In the genomic region with DNA sequence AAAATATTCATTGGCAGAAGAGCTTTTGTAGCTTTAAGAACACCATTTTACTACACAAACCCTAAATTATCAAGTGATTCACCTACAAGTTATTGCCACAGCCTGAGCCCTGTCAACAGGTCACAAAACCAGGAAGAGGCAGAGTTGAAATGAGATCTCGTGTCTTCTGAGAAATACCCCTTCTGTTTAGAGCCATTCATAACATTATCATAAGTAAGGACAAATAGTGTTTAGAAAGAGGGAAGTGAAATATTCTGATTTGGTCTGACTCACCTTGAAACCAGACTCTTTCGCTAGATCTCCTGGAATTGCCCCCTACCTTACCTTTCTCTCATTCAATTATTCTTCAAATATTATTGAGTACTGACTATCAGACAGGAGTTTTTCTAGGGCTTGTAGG, we compare ENCODE assay signal across 14 cellular contexts. TPM values are rescaled to one million over a fixed set of nuclear protein-coding genes. Genes with fewer than 3 reads are reported as not detected.
A peak's percentile ranks its signal among the peaks of the same experiment; 100 is the strongest.
DNase-seq lines count a peak whose midpoint lies in the region; ATAC-seq lines count a peak whose summit lies in the region.
"Had no signal": no experiment of that assay in that cellular context is flagged by ENCODE, and none has a peak within 500 bp of the region (broad histone marks: within the 10 kb centered on the region; RNA-seq: fewer than 3 reads in every experiment).

No MANE protein-coding gene starts in this region.

- H3K4ac ChIP-seq in trophoblast cell (ENCODE audit: low read depth, low read length) = no peak overlapping the region

- H3K18ac ChIP-seq in trophoblast cell (ENCODE audit: low read length) = no peak overlapping the region

- intact Hi-C loops in activated CD4-positive, alpha-beta T cell treated with anti-CD3 and anti-CD28 coated beads, Interleukin-2, amount 10 ng/mL, durations not matched to agents 24 days and 14 days (cut with micrococcal nuclease) = no loop called here

- no peaks in the 10 kb centered on the region for H3K79me1 ChIP-seq in trophoblast cell (ENCODE audit: low read length)

- no peak overlapping the region for H3K4me2 ChIP-seq in trophoblast cell (ENCODE audit: low read length)

- ATAC-seq in GM21786 (IDR thresholded peaks at IDR 0.05; ENCODE audit: unreplicated experiment) (peak; percentile 96), HG03378 (IDR thresholded peaks at IDR 0.05; ENCODE audit: unreplicated experiment) (peak; percentile 96)
- ATAC-seq: PC-3 had no signal

- no peak overlapping the region for H3K14ac ChIP-seq in trophoblast cell (ENCODE audit: low read length)

- H3K23ac ChIP-seq in trophoblast cell (ENCODE audit: low read length) = no peak overlapping the region

- no peaks in the 10 kb centered on the region for H3K27me3 ChIP-seq in trophoblast cell (ENCODE audit: insufficient read depth, low read length)

- H3K4me1 Mint-ChIP-seq in activated CD4-positive, alpha-beta T cell treated with anti-CD3 and anti-CD28 coated beads, Interleukin-2, amount 10 ng/mL, durations not matched to agents 24 days and 14 days = no peaks in the 10 kb centered on the region
- H3K4me1 Mint-ChIP-seq: immature natural killer cell had no signal

- H3K4me3 ChIP-seq in trophoblast cell (ENCODE audit: low read depth, low read length) = no peak overlapping the region

- no peak overlapping the region for H2AK5ac ChIP-seq in trophoblast cell (ENCODE audit: low read length)

- no peak overlapping the region for H3K4me3 Mint-ChIP-seq in activated CD4-positive, alpha-beta T cell treated with anti-CD3 and anti-CD28 coated beads, Interleukin-2, amount 10 ng/mL, durations not matched to agents 24 days and 14 days
- H3K4me3 Mint-ChIP-seq: immature natural killer cell had no signal

- no peak overlapping the region for H3K9ac ChIP-seq in trophoblast cell (ENCODE audit: low read length)

- H3K27ac ChIP-seq in trophoblast cell (ENCODE audit: low read depth, low read length) = no peak overlapping the region
- H3K27ac ChIP-seq: VCaP had no signal

- H2BK5ac ChIP-seq in trophoblast cell (ENCODE audit: low read depth, low read length, poor library complexity) = no peak overlapping the region

- peaks cover 8% of the 10 kb centered on the region for H3K27me3 Mint-ChIP-seq in activated CD4-positive, alpha-beta T cell treated with anti-CD3 and anti-CD28 coated beads, Interleukin-2, amount 10 ng/mL, durations not matched to agents 24 days and 14 days

- no peak overlapping the region for H3K27ac Mint-ChIP-seq in activated CD4-positive, alpha-beta T cell treated with anti-CD3 and anti-CD28 coated beads, Interleukin-2, amount 10 ng/mL, durations not matched to agents 24 days and 14 days
- H3K27ac Mint-ChIP-seq: immature natural killer cell had no signal

- no peaks in the 10 kb centered on the region for H3K79me2 ChIP-seq in trophoblast cell (ENCODE audit: control insufficient read depth, insufficient read depth, low read length, poor library complexity)

- H3K4me1 ChIP-seq in trophoblast cell (ENCODE audit: control insufficient read depth in 1 of 2, insufficient read depth in 2 of 2, low read length in 2 of 2) = no peaks in the 10 kb centered on the region

- peak; percentile 57 for DNase-seq in activated CD4-positive, alpha-beta T cell treated with anti-CD3 and anti-CD28 coated beads, Interleukin-2, amount 10 ng/mL, durations not matched to agents 24 days and 14 days
- no peak for DNase-seq in activated CD4-positive, alpha-beta T cell treated with anti-CD3 and anti-CD28 coated beads, Interleukin-2, amount 50 U/mL, for 4 hours
- DNase-seq in renal cortical epithelial cell (ENCODE audit: low read depth) (peak; percentile 7), trophoblast cell (no peak), NCI-H446 (lab: John Stamatoyannopoulos, UW) (no peak), NCI-H2171 (lab: John Stamatoyannopoulos, UW) (no peak)
- DNase-seq: 8988T, immature natural killer cell, PC-3 had no signal

- no peak overlapping the region for H4K91ac ChIP-seq in trophoblast cell (ENCODE audit: low read depth, low read length)

- WGBS in trophoblast cell (ENCODE audit: extremely low coverage, insufficient coverage, insufficient read length) = no CpG with 5 or more reads among the region's 2 CpGs

- H2BK120ac ChIP-seq in trophoblast cell (ENCODE audit: insufficient read depth, low read length, poor library complexity) = no peak overlapping the region

- no peaks in the 10 kb centered on the region for H3K9me3 ChIP-seq in trophoblast cell (ENCODE audit: insufficient read depth, low read depth, low read length)

- H2BK12ac ChIP-seq in trophoblast cell (ENCODE audit: low read length) = no peak overlapping the region

- no peaks in the 10 kb centered on the region for H3K36me3 ChIP-seq in trophoblast cell (ENCODE audit: control insufficient read depth in 1 of 2, insufficient read depth in 2 of 2, low read length in 2 of 2)

- no peaks in the 10 kb centered on the region for H3K9me3 Mint-ChIP-seq in activated CD4-positive, alpha-beta T cell treated with anti-CD3 and anti-CD28 coated beads, Interleukin-2, amount 10 ng/mL, durations not matched to agents 24 days and 14 days
- H3K9me3 Mint-ChIP-seq: immature natural killer cell had no signal

- H3K36me3 Mint-ChIP-seq in activated CD4-positive, alpha-beta T cell treated with anti-CD3 and anti-CD28 coated beads, Interleukin-2, amount 10 ng/mL, durations not matched to agents 24 days and 14 days (ENCODE audit: low read depth) = no peaks in the 10 kb centered on the region
- H3K36me3 Mint-ChIP-seq: immature natural killer cell had no signal

- H4K8ac ChIP-seq in trophoblast cell (ENCODE audit: low read depth, low read length) = no peak overlapping the region

- no peak overlapping the region for H2AFZ ChIP-seq in trophoblast cell (ENCODE audit: insufficient read depth, low read length, poor library complexity)

- no peak overlapping the region for H4K12ac ChIP-seq in trophoblast cell (ENCODE audit: low read depth, low read length)

RNA-seq across cellular contexts. Expression of a gene that starts 5.9 kb away (rescaled TPM):
- not detected in 2 replicates for total RNA-seq in activated CD4-positive, alpha-beta T cell treated with anti-CD3 and anti-CD28 coated beads, Interleukin-2, amount 10 ng/mL, durations not matched to agents 24 days and 14 days
- total RNA-seq in renal cortical epithelial cell = not detected in 2 replicates
- not detected in 2 replicates for polyA plus RNA-seq in trophoblast cell (2013)
- total RNA-seq: endothelial cell of umbilical vein, PC-3 had no signal
- polyA plus RNA-seq: adipose tissue, endothelial cell of umbilical vein, immature natural killer cell had no signal

RNA-seq across cellular contexts. Expression of a gene that starts 15.9 kb away (rescaled TPM):
- 0.07 and 0.12 TPM in 2 replicates for total RNA-seq in activated CD4-positive, alpha-beta T cell treated with anti-CD3 and anti-CD28 coated beads, Interleukin-2, amount 10 ng/mL, durations not matched to agents 24 days and 14 days
- 1.1 and 2.1 TPM in 2 replicates for total RNA-seq in renal cortical epithelial cell
- 2.1 TPM in 2 replicates for polyA plus RNA-seq in trophoblast cell (2013)
- total RNA-seq: PC-3 had no signal
- polyA plus RNA-seq: immature natural killer cell had no signal

RNA-seq across cellular contexts. Expression of a gene that starts 56.8 kb away (rescaled TPM):
- total RNA-seq in activated CD4-positive, alpha-beta T cell treated with anti-CD3 and anti-CD28 coated beads, Interleukin-2, amount 10 ng/mL, durations not matched to agents 24 days and 14 days = not detected in 2 replicates
- not detected in 2 replicates for total RNA-seq in renal cortical epithelial cell
- polyA plus RNA-seq in trophoblast cell (2013) = 0.07 and 0.12 TPM in 2 replicates
- total RNA-seq: endothelial cell of umbilical vein, PC-3 had no signal
- polyA plus RNA-seq: adipose tissue, endothelial cell of umbilical vein, immature natural killer cell had no signal

Comparison
In these comparisons a context has a peak if more than half of its experiments do, and no peak if none do; other contexts are left out.
1. DNase-seq: peak in activated CD4-positive, alpha-beta T cell treated with anti-CD3 and anti-CD28 coated beads, Interleukin-2, amount 10 ng/mL, durations not matched to agents 24 days and 14 days (single experiment) and renal cortical epithelial cell (single experiment); none in activated CD4-positive, alpha-beta T cell treated with anti-CD3 and anti-CD28 coated beads, Interleukin-2, amount 50 U/mL, for 4 hours (0 of 2), trophoblast cell (0 of 2), NCI-H446 (0 of 2) and NCI-H2171 (single experiment).